Comparison of ENCODE assay signal across 25 cellular contexts in genomic region chr2:170255971-170256370, GRCh38.
DNase-seq lines count a peak whose midpoint lies in the region; ATAC-seq and TF ChIP-seq lines count a peak whose summit lies in the region.
"Had no signal": no experiment of that assay in that cellular context is flagged by ENCODE, and none has a peak within 500 bp of the region (broad histone marks: within the 10 kb centered on the region; RNA-seq: fewer than 3 reads in every experiment).

No MANE protein-coding gene starts in this region.

- no CpG with 5 or more reads among the region's 1 CpG for WGBS in mesenchymal stem cell

- H2BK120ac ChIP-seq in mesenchymal stem cell (ENCODE audit: low read depth, low read length): no peak overlapping the region

- DNase-seq in AG09309 (ENCODE audit: low read depth) (peak; percentile 8), LHCN-M2 (ENCODE audit: low read depth) (peak; percentile 36), choroid plexus epithelial cell (ENCODE audit: low read depth) (peak; percentile 63), mesenchymal stem cell (peak; percentile 1), RWPE1 (ENCODE audit: low spot score) (no peak), SHP77 (lab: John Stamatoyannopoulos, UW) (no peak)
- DNase-seq in activated CD4-positive, alpha-beta memory T cell treated with anti-CD3 and anti-CD28 coated beads, Interleukin-2, amount 10 ng/mL, durations not matched to agents 7 days and 5 days: no peak
- DNase-seq: ACHN; caudate nucleus; CD8-positive, alpha-beta T cell; effector memory CD4-positive, alpha-beta T cell; hypothalamus; NCI-H1092 treated with DMSO at 0.1 percent for 48 hours; NCI-H2081; NCI-H510A treated with DMSO at 0.1 percent for 48 hours; nephron progenitor cell; Right ventricle myocardium superior; stimulated activated naive B cell treated with anti-CD40 and anti-IgM and Interleukin-4, amounts not matched to agents 10 μg/mL and 1 μg/mL and 100 μg/mL, for 72 hours; T-helper 1 cell; tibial artery had no signal

- no peaks in the 10 kb centered on the region for H3K4me1 ChIP-seq in mesenchymal stem cell (ENCODE audit: control insufficient read depth, insufficient read depth, low read depth, low read length)
- H3K4me1 ChIP-seq: tibial artery had no signal

- POLR2A ChIA-PET in activated CD4-positive, alpha-beta memory T cell treated with anti-CD3 and anti-CD28 coated beads, Interleukin-2, amount 10 ng/mL, durations not matched to agents 7 days and 5 days (lab: Charles Lee): no interaction called here
- POLR2A ChIA-PET in RWPE1 (lab: Yijun Ruan, JAX; ENCODE audit: low non-redundant PET): no interaction called here

- no peaks in the 10 kb centered on the region for H3K36me3 ChIP-seq in mesenchymal stem cell (ENCODE audit: control insufficient read depth in 1 of 2, insufficient read depth in 2 of 2, low read depth in 1 of 2, low read length in 2 of 2)
- H3K36me3 ChIP-seq: HAP-1, tibial artery had no signal

- no peak overlapping the region for H3K27ac ChIP-seq in mesenchymal stem cell (ENCODE audit: low read length, poor library complexity, severe bottlenecking)
- H3K27ac ChIP-seq in RWPE1: no peak overlapping the region
- H3K27ac ChIP-seq: KMS-11, tibial artery had no signal

- H2BK5ac ChIP-seq in mesenchymal stem cell (ENCODE audit: low read depth, low read length, poor library complexity, severe bottlenecking): no peak overlapping the region

- H3K14ac ChIP-seq in mesenchymal stem cell (ENCODE audit: low read length in 2 of 2): no peak overlapping the region

- H4K91ac ChIP-seq in mesenchymal stem cell (ENCODE audit: low read length): no peak overlapping the region

- H3K27me3 ChIP-seq in mesenchymal stem cell (ENCODE audit: control insufficient read depth in 1 of 2, insufficient read depth in 1 of 2, low read length in 2 of 2): peaks cover 7 to 12% of the 10 kb centered on the region in 2 experiments
- H3K27me3 ChIP-seq: tibial artery had no signal

- no peak overlapping the region for H2AK5ac ChIP-seq in mesenchymal stem cell (ENCODE audit: low read length, severe bottlenecking)

- no peak overlapping the region for H2BK12ac ChIP-seq in mesenchymal stem cell (ENCODE audit: low read length in 2 of 2)

- TF ChIP-seq CTCF in AG09309 (IDR thresholded peaks at IDR 0.05; ENCODE audit: control insufficient read depth, insufficient read depth, low read depth, low read length, missing control alignments) (no peak), choroid plexus epithelial cell (conservative IDR thresholded peaks at IDR 0.05; ENCODE audit: low read depth, low read length) (no peak), RWPE1 (conservative IDR thresholded peaks at IDR 0.05; ENCODE audit: low read depth) (no peak)

- no peak overlapping the region for H3K18ac ChIP-seq in mesenchymal stem cell (ENCODE audit: low read depth in 1 of 2, low read length in 2 of 2)

- H3K4me3 ChIP-seq in AG09309 (ENCODE audit: control insufficient read depth, low read depth, low read length) (no peak overlapping the region), choroid plexus epithelial cell (ENCODE audit: low read depth, low read length) (no peak overlapping the region), mesenchymal stem cell (ENCODE audit: insufficient read depth in 1 of 2, low read depth in 1 of 2, low read length in 2 of 2) (no peak overlapping the region)
- H3K4me3 ChIP-seq: HAP-1, tibial artery had no signal

- H3K9ac ChIP-seq in mesenchymal stem cell (ENCODE audit: low read length): no peak overlapping the region
- H3K9ac ChIP-seq: KMS-11 had no signal

- H3K79me1 ChIP-seq in mesenchymal stem cell (replicated peaks; ENCODE audit: low read length, poor library complexity, severe bottlenecking): no peaks in the 10 kb centered on the region

- no peak overlapping the region for H3K4me2 ChIP-seq in mesenchymal stem cell (ENCODE audit: low read length, poor library complexity, severe bottlenecking)
- H3K4me2 ChIP-seq: KMS-11 had no signal

- no peaks in the 10 kb centered on the region for H3K9me3 Mint-ChIP-seq in activated CD4-positive, alpha-beta memory T cell treated with anti-CD3 and anti-CD28 coated beads, Interleukin-2, amount 10 ng/mL, durations not matched to agents 7 days and 5 days

- no peak overlapping the region for H2BK15ac ChIP-seq in mesenchymal stem cell (ENCODE audit: low read depth, poor library complexity, severe bottlenecking)

- H3K36me3 Mint-ChIP-seq in activated CD4-positive, alpha-beta memory T cell treated with anti-CD3 and anti-CD28 coated beads, Interleukin-2, amount 10 ng/mL, durations not matched to agents 7 days and 5 days (ENCODE audit: low read depth): no peaks in the 10 kb centered on the region
- H3K36me3 Mint-ChIP-seq: activated naive CD8-positive, alpha-beta T cell; CD8-positive, alpha-beta T cell; stimulated activated naive B cell treated with anti-CD40 and anti-IgM and Interleukin-4, amounts not matched to agents 10 μg/mL and 1 μg/mL and 100 μg/mL, for 72 hours had no signal

- H3K4ac ChIP-seq in mesenchymal stem cell (ENCODE audit: low read depth in 1 of 2, low read length in 2 of 2): no peak overlapping the region

- ATAC-seq in HG03520 (IDR thresholded peaks at IDR 0.05; ENCODE audit: unreplicated experiment): no peak
- ATAC-seq: CD8-positive, alpha-beta T cell; stimulated activated naive B cell treated with anti-CD40 and anti-IgM and Interleukin-4, amounts not matched to agents 10 μg/mL and 1 μg/mL and 100 μg/mL, for 72 hours had no signal

- peaks cover 5% of the 10 kb centered on the region for H3K9me3 ChIP-seq in mesenchymal stem cell (ENCODE audit: control insufficient read depth, low read length)
- H3K9me3 ChIP-seq: HAP-1 had no signal

- H2AFZ ChIP-seq in mesenchymal stem cell (ENCODE audit: low read depth, low read length): no peak overlapping the region

- no peak overlapping the region for H3K27ac Mint-ChIP-seq in activated CD4-positive, alpha-beta memory T cell treated with anti-CD3 and anti-CD28 coated beads, Interleukin-2, amount 10 ng/mL, durations not matched to agents 7 days and 5 days
- H3K27ac Mint-ChIP-seq: activated naive CD8-positive, alpha-beta T cell; CD8-positive, alpha-beta T cell; mesothelial cell of epicardium; nephron progenitor cell; stimulated activated naive B cell treated with anti-CD40 and anti-IgM and Interleukin-4, amounts not matched to agents 10 μg/mL and 1 μg/mL and 100 μg/mL, for 72 hours had no signal

- H3K4me3 Mint-ChIP-seq in activated CD4-positive, alpha-beta memory T cell treated with anti-CD3 and anti-CD28 coated beads, Interleukin-2, amount 10 ng/mL, durations not matched to agents 7 days and 5 days: no peak overlapping the region
- H3K4me3 Mint-ChIP-seq: activated naive CD8-positive, alpha-beta T cell; CD8-positive, alpha-beta T cell; mesothelial cell of epicardium; nephron progenitor cell; stimulated activated naive B cell treated with anti-CD40 and anti-IgM and Interleukin-4, amounts not matched to agents 10 μg/mL and 1 μg/mL and 100 μg/mL, for 72 hours had no signal

- CTCF ChIA-PET in activated CD4-positive, alpha-beta memory T cell treated with anti-CD3 and anti-CD28 coated beads, Interleukin-2, amount 10 ng/mL, durations not matched to agents 7 days and 5 days (lab: Charles Lee): no interaction called here
- CTCF ChIA-PET in RWPE1 (lab: Yijun Ruan, JAX): no interaction called here

- no peaks in the 10 kb centered on the region for H3K4me1 Mint-ChIP-seq in activated CD4-positive, alpha-beta memory T cell treated with anti-CD3 and anti-CD28 coated beads, Interleukin-2, amount 10 ng/mL, durations not matched to agents 7 days and 5 days
- H3K4me1 Mint-ChIP-seq: mesothelial cell of epicardium; nephron progenitor cell; stimulated activated naive B cell treated with anti-CD40 and anti-IgM and Interleukin-4, amounts not matched to agents 10 μg/mL and 1 μg/mL and 100 μg/mL, for 72 hours had no signal

- no peak overlapping the region for H3K23ac ChIP-seq in mesenchymal stem cell (ENCODE audit: low read length in 2 of 2)

- peaks cover 18% of the 10 kb centered on the region for H3K27me3 Mint-ChIP-seq in activated CD4-positive, alpha-beta memory T cell treated with anti-CD3 and anti-CD28 coated beads, Interleukin-2, amount 10 ng/mL, durations not matched to agents 7 days and 5 days

- H4K8ac ChIP-seq in mesenchymal stem cell (ENCODE audit: low read length): no peak overlapping the region

Comparison
In these comparisons a context has a peak if more than half of its experiments do, and no peak if none do; other contexts are left out.
1. DNase-seq: peak in AG09309 (single experiment), LHCN-M2 (single experiment), choroid plexus epithelial cell (single experiment) and mesenchymal stem cell (single experiment); none in activated CD4-positive, alpha-beta memory T cell treated with anti-CD3 and anti-CD28 coated beads, Interleukin-2, amount 10 ng/mL, durations not matched to agents 7 days and 5 days (single experiment), RWPE1 (single experiment) and SHP77 (0 of 2).